ENCODE assay signal across 26 cellular contexts in the genomic region with DNA sequence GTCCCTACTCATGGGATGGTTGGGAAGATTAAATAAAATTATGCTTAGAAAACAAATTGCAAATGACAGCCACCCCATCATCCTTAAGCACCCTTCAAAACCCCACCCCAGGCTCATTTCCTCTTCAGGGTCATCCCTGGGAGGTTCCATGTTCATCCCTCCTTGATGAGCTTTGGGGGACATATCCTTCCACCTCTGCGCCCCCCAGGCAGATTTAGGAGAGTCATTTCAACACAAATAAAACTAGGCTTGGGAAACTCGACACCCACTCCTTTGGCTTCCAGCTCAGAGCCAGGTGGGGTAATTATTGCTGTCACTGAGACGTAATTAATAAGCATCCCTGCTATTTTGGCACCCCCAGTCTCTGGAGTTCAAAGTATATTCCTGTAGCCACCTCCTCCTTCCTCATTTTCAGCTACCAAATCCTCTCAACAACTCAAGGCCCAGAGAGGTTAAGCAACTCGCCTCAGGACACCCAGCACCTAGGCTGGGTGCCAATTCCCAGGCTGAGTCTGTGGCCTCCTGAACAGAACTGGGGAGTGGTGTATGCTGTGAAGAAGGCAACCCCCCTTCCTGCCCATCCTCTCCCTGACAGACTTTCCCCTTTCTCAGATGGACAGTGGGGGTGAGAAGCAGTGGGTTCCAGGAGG. TPM values are rescaled to one million over a fixed set of nuclear protein-coding genes. Genes with fewer than 3 reads are reported as not detected.
DNase-seq lines count a peak whose midpoint lies in the region; FAIRE-seq and TF ChIP-seq lines count a peak whose summit lies in the region.
"Had no signal": no experiment of that assay in that cellular context is flagged by ENCODE, and none has a peak within 500 bp of the region (broad histone marks: within the 10 kb centered on the region; RNA-seq: fewer than 3 reads in every experiment).

No MANE protein-coding gene starts in this region.

- no peaks in the 10 kb centered on the region for H3K9me3 ChIP-seq in NT2/D1 (ENCODE audit: insufficient read depth, low read length)
- no peaks in the 10 kb centered on the region for H3K9me3 ChIP-seq in esophagus squamous epithelium
- H3K9me3 ChIP-seq in small intestine (ENCODE audit: control insufficient read depth, low read depth): no peaks in the 10 kb centered on the region
- H3K9me3 ChIP-seq: BE2C, left lung, right atrium auricular region had no signal

- DNase-seq in NCI-H1694 treated with DMSO at 0.1 percent for 48 hours (lab: John Stamatoyannopoulos, UW): peak; percentile 22
- no peak for DNase-seq in NCI-H1694 (lab: John Stamatoyannopoulos, UW)
- DNase-seq in NT2/D1 (ENCODE audit: low read depth, low spot score): no peak
- no peak for DNase-seq in esophagus squamous epithelium (lab: John Stamatoyannopoulos, UW)
- no peak for DNase-seq in small intestine
- DNase-seq in NCI-H2029 treated with DMSO at 0.1 percent for 48 hours (lab: John Stamatoyannopoulos, UW): no peak
- DNase-seq in frontal cortex (ENCODE audit: low spot score in 2 of 2): no peak
- no peak for DNase-seq in dorsolateral prefrontal cortex
- DNase-seq: 8988T; activated CD8-positive, alpha-beta memory T cell treated with anti-CD3 and anti-CD28 coated beads, Interleukin-2, amount 10 ng/mL, durations not matched to agents 7 days and 5 days; BE2C; NCI-H1436; NCI-H226; occipital lobe had no signal

- no peaks in the 10 kb centered on the region for H3K27me3 ChIP-seq in NT2/D1 (ENCODE audit: insufficient read depth, insufficient read length)
- peaks cover 0 to 32% (median 0%) of the 10 kb centered on the region in 4 donors for H3K27me3 ChIP-seq in esophagus squamous epithelium
- no peaks in the 10 kb centered on the region for H3K27me3 ChIP-seq in small intestine (ENCODE audit: control insufficient read depth in 2 of 2, insufficient read depth in 2 of 2, low read length in 2 of 2)
- H3K27me3 ChIP-seq in dorsolateral prefrontal cortex: peaks cover 0 to 40% (median under 1%) of the 10 kb centered on the region in 45 donors
- H3K27me3 ChIP-seq: BE2C, right atrium auricular region had no signal

- no peak for FAIRE-seq in small intestine (lab: Jason Lieb, UNC)
- FAIRE-seq in frontal cortex (lab: Jason Lieb, UNC): no peak
- FAIRE-seq: urothelium cell line had no signal

- H3K4me3 ChIP-seq in NT2/D1 (ENCODE audit: insufficient read length, low read depth) (no peak overlapping the region), esophagus squamous epithelium (peak overlapping the region; percentile 43 to 59 (median 48)), small intestine (ENCODE audit: low read depth in 1 of 2, low read length in 2 of 2) (peak overlapping the region in 1 of 2 donors; percentile 49), dorsolateral prefrontal cortex (no peak overlapping the region)
- H3K4me3 ChIP-seq: cardiac muscle cell, left lung, right atrium auricular region had no signal

- H3K9ac ChIP-seq in NT2/D1 (ENCODE audit: insufficient read length, low read depth): peak overlapping the region; percentile 12

- intact Hi-C loops in esophagus squamous epithelium (cut with DNase I): no loop called here
- intact Hi-C loops in dorsolateral prefrontal cortex (cut with DNase I): no loop called here

- no peak for TF ChIP-seq CTCF in esophagus squamous epithelium (IDR thresholded peaks at IDR 0.05)
- TF ChIP-seq CTCF in dorsolateral prefrontal cortex (IDR thresholded peaks at IDR 0.05 in 54 of 56, conservative IDR thresholded peaks at IDR 0.05 in 2 of 56; ENCODE audit: low read depth in 1 of 56, partially characterized antibody in 56 of 56): no peak

- H3K36me3 ChIP-seq in NT2/D1 (ENCODE audit: insufficient read depth, insufficient read length, low read length): no peaks in the 10 kb centered on the region
- no peaks in the 10 kb centered on the region for H3K36me3 ChIP-seq in esophagus squamous epithelium
- H3K36me3 ChIP-seq in small intestine (ENCODE audit: control insufficient read depth in 2 of 2, insufficient read depth in 2 of 2, low read length in 2 of 2): no peaks in the 10 kb centered on the region
- H3K36me3 ChIP-seq: BE2C, cardiac muscle cell, left lung, right atrium auricular region had no signal

- TF ChIP-seq POLR2A in esophagus squamous epithelium (IDR thresholded peaks at IDR 0.05): no peak

- 38 to 72% methylated on average over 4 of the region's 4 CpGs for WGBS in esophagus squamous epithelium, 2 donors
- 77 to 83% (median 80%) methylated on average over 4 of the region's 4 CpGs for WGBS in small intestine, 3 donors

- H3K4me1 ChIP-seq in NT2/D1 (ENCODE audit: insufficient read depth, insufficient read length): peaks cover 49% of the 10 kb centered on the region
- peaks cover 28 to 88% (median 35%) of the 10 kb centered on the region in 3 donors for H3K4me1 ChIP-seq in esophagus squamous epithelium
- H3K4me1 ChIP-seq in small intestine (ENCODE audit: control insufficient read depth in 2 of 2, insufficient read depth in 1 of 2, low read depth in 1 of 2, low read length in 1 of 2): peaks cover 7 to 9% of the 10 kb centered on the region in 2 donors
- H3K4me1 ChIP-seq: BE2C, left lung, right atrium auricular region had no signal

- H3K27ac ChIP-seq in esophagus squamous epithelium (peak overlapping the region; percentile 85 to 95 (median 92)), small intestine (ENCODE audit: low read depth in 1 of 2, low read length in 1 of 2) (peak overlapping the region; percentile 1 to 87), dorsolateral prefrontal cortex (no peak overlapping the region)
- H3K27ac ChIP-seq: cardiac muscle cell, left lung, right atrium auricular region, RWPE1 had no signal

RNA-seq across cellular contexts. Expression of a gene that starts 0.6 kb away (rescaled TPM):
- total RNA-seq in esophagus squamous epithelium (100 to 1,000 TPM in 3 of 4 donors, 10 to 100 TPM in 1; 35.8 to 305 (median 122) TPM), frontal cortex (0.41 TPM), dorsolateral prefrontal cortex (1 to 10 TPM in 1 of 120 experiments, under 1 TPM in 1, not detected in 118; 0.14 to 1.2 TPM)
- 100 to 1,000 TPM in 2 of 3 donors, 1 to 10 TPM in 1; 6.7 to 267 (median 121) TPM for polyA plus RNA-seq in small intestine
- total RNA-seq: glomerular endothelial cell, right atrium auricular region had no signal

RNA-seq across cellular contexts. Expression of a gene that starts 19.2 kb away (rescaled TPM):
- total RNA-seq in esophagus squamous epithelium (under 1 TPM in 2 of 4 donors, not detected in 2; 0.26 to 0.95 TPM), frontal cortex (not detected), dorsolateral prefrontal cortex (under 1 TPM in 6 of 120 experiments, not detected in 114; 0.26 to 0.76 (median 0.51) TPM)
- polyA plus RNA-seq in small intestine: under 1 TPM in 1 of 3 donors, not detected in 2; 0.07 TPM
- total RNA-seq: cardiac muscle cell, dermis microvascular lymphatic vessel endothelial cell, esophagus mucosa, glomerular endothelial cell, H9, HT1080, occipital lobe, right atrium auricular region had no signal
- polyA plus RNA-seq: cardiac muscle cell had no signal

RNA-seq across cellular contexts. Expression of a gene that starts 35.6 kb away (rescaled TPM):
- total RNA-seq in esophagus squamous epithelium (10 to 100 TPM in 2 of 4 donors, 1 to 10 TPM in 2; 1.9 to 22.1 (median 9.4) TPM), frontal cortex (not detected), dorsolateral prefrontal cortex (10 to 100 TPM in 2 of 120 experiments, 1 to 10 TPM in 109, not detected in 9; 1.1 to 20.8 (median 2.9) TPM)
- 100 to 1,000 TPM in 1 of 3 donors, 10 to 100 TPM in 2; 31.1 to 116 (median 42.5) TPM for polyA plus RNA-seq in small intestine
- total RNA-seq: cardiac muscle cell, dermis microvascular lymphatic vessel endothelial cell, glomerular endothelial cell, HT1080 had no signal

RNA-seq across cellular contexts. Expression of a gene that starts 46.9 kb away (rescaled TPM):
- total RNA-seq in esophagus squamous epithelium (1 to 10 TPM; 3.2 to 9.2 (median 3.7) TPM), frontal cortex (4.1 TPM), dorsolateral prefrontal cortex (10 to 100 TPM; 17.6 to 43.2 (median 31.5) TPM)
- 10 to 100 TPM in 1 of 3 donors, 1 to 10 TPM in 2; 1.1 to 20.2 (median 2.7) TPM for polyA plus RNA-seq in small intestine

RNA-seq across cellular contexts. Expression of a gene that starts 57.3 kb away (rescaled TPM):
- total RNA-seq in esophagus squamous epithelium (not detected), frontal cortex (not detected), dorsolateral prefrontal cortex (not detected)
- polyA plus RNA-seq in small intestine: not detected
- total RNA-seq: activated CD8-positive, alpha-beta memory T cell treated with anti-CD3 and anti-CD28 coated beads, Interleukin-2, amount 10 ng/mL, durations not matched to agents 7 days and 5 days; dermis microvascular lymphatic vessel endothelial cell; esophagus mucosa; HT1080; left lung; mononuclear cell; occipital lobe; right atrium auricular region had no signal
- polyA plus RNA-seq: adipose tissue had no signal

Comparison
In these comparisons a context has a peak if more than half of its experiments do, and no peak if none do; other contexts are left out.
1. H3K4me3 ChIP-seq: peak in esophagus squamous epithelium (4 of 4); none in NT2/D1 (single experiment) and dorsolateral prefrontal cortex (0 of 59).
2. H3K27ac ChIP-seq: peak in esophagus squamous epithelium (4 of 4) and small intestine (2 of 2); none in dorsolateral prefrontal cortex (0 of 59).
3. RNA of a gene that starts 0.6 kb away (total RNA-seq): 35.8 to 305 TPM in esophagus squamous epithelium; 0.41 TPM in frontal cortex (single experiment) and 0.14 to 1.2 TPM in dorsolateral prefrontal cortex; every median in the first group is over 10 times any median in the second.